11 cellular contexts compared by ENCODE assay signal in genomic region chr1:113283914-113284313, GRCh38.
"Had no signal": no experiment of that assay in that cellular context is flagged by ENCODE, and none has a peak within 500 bp of the region (broad histone marks: within the 10 kb centered on the region; RNA-seq: fewer than 3 reads in every experiment).

No MANE protein-coding gene starts in this region.

- H3K4me3 ChIP-seq: adrenal gland, skin epidermis, tibial artery had no signal

- H3K4me1 Mint-ChIP-seq: naive thymus-derived CD4-positive, alpha-beta T cell had no signal

- H3K27me3 ChIP-seq: adrenal gland, brain microvascular endothelial cell, tibial artery had no signal

- H3K36me3 Mint-ChIP-seq: naive thymus-derived CD4-positive, alpha-beta T cell had no signal

- H3K9me3 ChIP-seq: adrenal gland, tibial artery had no signal

- H3K27me3 Mint-ChIP-seq: dendritic cell treated with granulocyte-macrophage colony-stimulating factor and Interleukin-4, amounts not matched to agents 40 ng/mL and 50 ng/mL, for 4 days had no signal

- H3K4me3 Mint-ChIP-seq: dendritic cell treated with granulocyte-macrophage colony-stimulating factor and Interleukin-4, amounts not matched to agents 40 ng/mL and 50 ng/mL, for 4 days; naive thymus-derived CD4-positive, alpha-beta T cell had no signal

- H3K9me3 Mint-ChIP-seq: dendritic cell treated with granulocyte-macrophage colony-stimulating factor and Interleukin-4, amounts not matched to agents 40 ng/mL and 50 ng/mL, for 4 days; naive thymus-derived CD4-positive, alpha-beta T cell had no signal

- H3K4me1 ChIP-seq: adrenal gland, tibial artery had no signal

- ATAC-seq: naive thymus-derived CD4-positive, alpha-beta T cell had no signal

- H3K27ac ChIP-seq: adrenal gland, brain microvascular endothelial cell, skin epidermis, tibial artery had no signal

- H3K27ac Mint-ChIP-seq: dendritic cell treated with granulocyte-macrophage colony-stimulating factor and Interleukin-4, amounts not matched to agents 40 ng/mL and 50 ng/mL, for 4 days; naive thymus-derived CD4-positive, alpha-beta T cell had no signal

- DNase-seq: activated naive CD4-positive, alpha-beta T cell treated with anti-CD3 and anti-CD28 coated beads, Interleukin-2, amount 50 U/mL, for 16 hours; adrenal gland; brain microvascular endothelial cell; foreskin fibroblast; kidney; naive thymus-derived CD4-positive, alpha-beta T cell; SIG-M5; T-helper 2 cell; tibial artery had no signal
